Comparison of ENCODE assay signal across 21 cellular contexts in genomic region chr18:79781331-79781941, GRCh38. TPM values are rescaled to one million over a fixed set of nuclear protein-coding genes. Genes with fewer than 3 reads are reported as not detected.
DNase-seq lines count a peak whose midpoint lies in the region; ATAC-seq, FAIRE-seq and TF ChIP-seq lines count a peak whose summit lies in the region.
"Had no signal": no experiment of that assay in that cellular context is flagged by ENCODE, and none has a peak within 500 bp of the region (broad histone marks: within the 10 kb centered on the region; RNA-seq: fewer than 3 reads in every experiment).

No MANE protein-coding gene starts in this region.

- in situ Hi-C loops in HepG2 (cut with HindIII; ENCODE audit: extremely low pct_ligation_motif_present, low pct_unique_long_range_greater_than_20kb), result no loop called here

- TF ChIP-seq RAD21 in HepG2 (CRISPR knock-in tag; IDR thresholded peaks at IDR 0.05), result no peak

- intact Hi-C loops in HepG2 (cut with micrococcal nuclease; ENCODE audit: unreplicated experiment), result no loop called here
- intact Hi-C loops in spleen (cut with DNase I; ENCODE audit: low total_unique reads), result no loop called here

- H3K4me3 ChIP-seq in RWPE2 (ENCODE audit: severe bottlenecking) (no peak overlapping the region), HepG2 (replicated peaks in 1 of 3; ENCODE audit: insufficient read depth in 1 of 3, low read depth in 2 of 3, low read length in 3 of 3) (no peak overlapping the region), spleen (no peak overlapping the region)

- no peak for TF ChIP-seq CTCF in RWPE2 (IDR thresholded peaks at IDR 0.05; ENCODE audit: poor library complexity, severe bottlenecking)
- no peak for TF ChIP-seq CTCF in HepG2 (CRISPR knock-in tag; IDR thresholded peaks at IDR 0.05)
- no peak for TF ChIP-seq CTCF in spleen (IDR thresholded peaks at IDR 0.05 in 8 of 11, conservative IDR thresholded peaks at IDR 0.05 in 3 of 11)

- TF ChIP-seq POLR2A in HepG2 (IDR thresholded peaks at IDR 0.05; ENCODE audit: insufficient read depth in 1 of 2, low read depth in 2 of 2, low read length in 2 of 2) (no peak), spleen (IDR thresholded peaks at IDR 0.05) (no peak)

- POLR2A ChIA-PET in HepG2 (lab: Yijun Ruan, JAX), result no interaction called here

- H3K79me2 ChIP-seq in HepG2 (ENCODE audit: insufficient read depth, low read length), result no peaks in the 10 kb centered on the region

- BruUV-seq in HepG2 (replicated peaks; lab: Mats Ljungman, UMichigan), result no TSS peak

- H3K27me3 ChIP-seq in RWPE2 (ENCODE audit: insufficient read depth, poor library complexity, severe bottlenecking) (no peaks in the 10 kb centered on the region), HepG2 (ENCODE audit: control insufficient read depth in 1 of 2, insufficient read depth in 2 of 2, low read length in 2 of 2) (peaks cover 18 to 75% of the 10 kb centered on the region in 2 experiments), spleen (replicated peaks in 1 of 7) (peaks cover 0 to 65% (median 21%) of the 10 kb centered on the region in 7 donors)

- peak; percentile 4 for DNase-seq in M059J (ENCODE audit: low read depth)
- peak; percentile 62 for DNase-seq in RWPE2 (ENCODE audit: low spot score)
- peak; percentile 19 for DNase-seq in HepG2 (ENCODE audit: low spot score)
- peak; percentile 59 for DNase-seq in spleen
- DNase-seq in foreskin melanocyte, result no peak
- DNase-seq in globus pallidus (ENCODE audit: low spot score), result no peak
- DNase-seq: ACHN, C1 segment of cervical spinal cord, DMS53, KG1, NCI-H1417, NCI-H187, NCI-H2107, NCI-H510A treated with DMSO at 0.1 percent for 48 hours, NCI-H774, OCI-M1, RPMI8226 had no signal

- CTCF ChIA-PET in HepG2 (lab: Yijun Ruan, JAX; ENCODE audit: low intra/inter-chr PET ratio, low total read pairs), result no interaction called here

- no peaks in the 10 kb centered on the region for H3K9me3 ChIP-seq in RWPE2 (ENCODE audit: severe bottlenecking)
- H3K9me3 ChIP-seq in HepG2 (ENCODE audit: low read length), result no peaks in the 10 kb centered on the region
- no peaks in the 10 kb centered on the region for H3K9me3 ChIP-seq in spleen

- no peak for FAIRE-seq in HepG2 (lab: Jason Lieb, UNC)
- FAIRE-seq: GM12891 had no signal

- WGBS in HepG2 (ENCODE audit: low lambda C conversion rate), result 31% methylated on average over 10 of the region's 17 CpGs
- 74 to 88% (median 85%) methylated on average over 13 to 17 of the region's 17 CpGs for WGBS in spleen, 5 donors

- no peak overlapping the region for H3K4me2 ChIP-seq in HepG2 (ENCODE audit: low read depth, low read length)

- H3K36me3 ChIP-seq in RWPE2 (ENCODE audit: low read depth) (no peaks in the 10 kb centered on the region), HepG2 (replicated peaks in 1 of 2; ENCODE audit: control insufficient read depth in 1 of 2, insufficient read depth in 2 of 2, low read length in 2 of 2) (no peaks in the 10 kb centered on the region), spleen (no peaks in the 10 kb centered on the region)

- ATAC-seq in RWPE2 (ENCODE audit: low read depth), result no peak
- ATAC-seq in HepG2, result peak; percentile 24; the same call in 2 of the 3 replicates
- ATAC-seq in GM19452 (IDR thresholded peaks at IDR 0.05; ENCODE audit: unreplicated experiment), result no peak

- no peaks in the 10 kb centered on the region for H3K4me1 ChIP-seq in RWPE2 (ENCODE audit: insufficient read depth, poor library complexity, severe bottlenecking)
- peaks cover 13% of the 10 kb centered on the region; the same call in 1 of the 2 replicates for H3K4me1 ChIP-seq in HepG2 (ENCODE audit: insufficient read depth, low read length)
- H3K4me1 ChIP-seq in spleen, result no peaks in the 10 kb centered on the region

- H3K27ac ChIP-seq in RWPE2 (ENCODE audit: poor library complexity, severe bottlenecking) (no peak overlapping the region), HepG2 (ENCODE audit: extremely low read length, insufficient read depth, low read length) (no peak overlapping the region), spleen (no peak overlapping the region)

- no peak overlapping the region for H2AFZ ChIP-seq in HepG2 (ENCODE audit: low read length)

- H4K20me1 ChIP-seq in HepG2 (ENCODE audit: insufficient read depth, low read length), result no peaks in the 10 kb centered on the region

- H3K9ac ChIP-seq in HepG2 (ENCODE audit: insufficient read depth, low read depth, low read length), result no peak overlapping the region

- TF ChIP-seq EP300 in HepG2 (IDR thresholded peaks at IDR 0.05; ENCODE audit: low read depth in 2 of 2, low read length in 2 of 2) (no peak), HepG2 (CRISPR knock-in tag; IDR thresholded peaks at IDR 0.05; ENCODE audit: borderline replicate concordance) (no peak)

TF ChIP-seq in HepG2, 621 proteins besides CTCF, POLR2A, EP300 and RAD21 (continues in another document):
- no peak for TF ChIP-seq ZBTB43 (CRISPR knock-in tag; conservative IDR thresholded peaks at IDR 0.05)
- no peak for TF ChIP-seq ZNF619 (CRISPR knock-in tag; IDR thresholded peaks at IDR 0.05)

RNA-seq across cellular contexts. Expression of gene KCNG2, which starts 16.3 kb away (rescaled TPM):
- not detected in 2 replicates for total RNA-seq in M059J (2014; rRNA removed; shearing (Covaris generic))
- not detected in 2 replicates for total RNA-seq in HepG2 (2016; rRNA removed; fragmentation: Illumina TruSeq; extraction: Trizol)
- not detected in 2 replicates for total RNA-seq in HepG2 (2016; cell fraction: cytosol; rRNA removed; fragmentation: Illumina TruSeq; extraction: Trizol; ENCODE audit: low read depth)
- total RNA-seq in HepG2 (2016; cell fraction: insoluble cytoplasmic fraction; rRNA removed; fragmentation: Illumina TruSeq; extraction: Trizol), result not detected in 2 replicates
- not detected in 2 replicates for total RNA-seq in HepG2 (2016; cell fraction: membrane; rRNA removed; fragmentation: Illumina TruSeq; extraction: Trizol)
- not detected in 2 replicates for total RNA-seq in HepG2 (2016; cell fraction: nucleus; rRNA removed; fragmentation: Illumina TruSeq; extraction: Trizol)
- not detected in 2 replicates for polyA plus RNA-seq in HepG2 (2011; rRNA removed)
- not detected in 2 replicates for polyA plus RNA-seq in HepG2 (2011; cell fraction: cytosol; rRNA removed)
- polyA plus RNA-seq in HepG2 (2011; cell fraction: nucleus; rRNA removed), result 0.14 TPM in 1 of 2 replicates, not detected in the other
- 0.13 and 0.20 TPM in 2 replicates for polyA plus RNA-seq in HepG2 (2012)
- polyA plus RNA-seq in HepG2 (2016; cell fraction: cytosol; fragmentation: Illumina TruSeq; extraction: Trizol; ENCODE audit: low read depth), result not detected in 2 replicates
- not detected in 2 replicates for polyA plus RNA-seq in HepG2 (2016; cell fraction: insoluble cytoplasmic fraction; fragmentation: Illumina TruSeq; extraction: Trizol; ENCODE audit: low read depth)
- not detected in 2 replicates for polyA plus RNA-seq in HepG2 (2016; cell fraction: membrane; fragmentation: Illumina TruSeq; extraction: Trizol; ENCODE audit: low read depth)
- polyA plus RNA-seq in HepG2 (2016; cell fraction: nucleus; fragmentation: Illumina TruSeq; extraction: Trizol; ENCODE audit: insufficient read depth, low read depth), result not detected in 2 replicates
- polyA minus RNA-seq in HepG2 (2011; rRNA and poly(A)+ RNA removed; ENCODE audit: low replicate concordance), result 0.16 TPM in 1 of 2 replicates, not detected in the other
- not detected in 2 replicates for polyA minus RNA-seq in HepG2 (2011; cell fraction: cytosol; rRNA and poly(A)+ RNA removed)
- not detected in 2 replicates for polyA minus RNA-seq in HepG2 (2011; cell fraction: nucleus; rRNA and poly(A)+ RNA removed)
- total RNA-seq in spleen, result 1 to 10 TPM in 3 of 7 donors, under 1 TPM in 3, not detected in 1; 0.17 to 3.2 (median 1.1) TPM
- polyA plus RNA-seq in spleen, result under 1 TPM; 0.15 to 0.38 (median 0.22) TPM
- total RNA-seq: CD8-positive, alpha-beta memory T cell; H4 had no signal
- polyA plus RNA-seq: CD8-positive, alpha-beta memory T cell had no signal

Comparison
In these comparisons a context has a peak if more than half of its experiments do, and no peak if none do; other contexts are left out.
1. DNase-seq: peak in M059J (single experiment), RWPE2 (single experiment), HepG2 (single experiment) and spleen (single experiment); none in foreskin melanocyte (single experiment) and globus pallidus (single experiment).